In genomic region chr5:128669803-128670202, GRCh38 we compare ENCODE assay signal across 18 cellular contexts.
DNase-seq lines count a peak whose midpoint lies in the region; ATAC-seq and TF ChIP-seq lines count a peak whose summit lies in the region.
"Had no signal": no experiment of that assay in that cellular context is flagged by ENCODE, and none has a peak within 500 bp of the region (broad histone marks: within the 10 kb centered on the region; RNA-seq: fewer than 3 reads in every experiment).

No MANE protein-coding gene starts in this region.

- ATAC-seq in HG03378 (IDR thresholded peaks at IDR 0.05; ENCODE audit: unreplicated experiment), result peak; percentile 39
- ATAC-seq in GM18517 (IDR thresholded peaks at IDR 0.05; ENCODE audit: unreplicated experiment), result no peak
- ATAC-seq: activated CD8-positive, alpha-beta memory T cell treated with anti-CD3 and anti-CD28 coated beads, Interleukin-2, amount 10 ng/mL, durations not matched to agents 7 days and 5 days; CD8-positive, alpha-beta T cell; heart right ventricle had no signal

- H3K36me3 ChIP-seq in breast epithelium, result no peaks in the 10 kb centered on the region
- H3K36me3 ChIP-seq in brain microvascular endothelial cell (replicated peaks), result no peaks in the 10 kb centered on the region
- H3K36me3 ChIP-seq: cardiac muscle cell, heart right ventricle, spleen had no signal

- H3K4me1 ChIP-seq in breast epithelium, result no peaks in the 10 kb centered on the region
- H3K4me1 ChIP-seq: heart right ventricle, spleen had no signal

- peak; percentile 77 for DNase-seq in MCF 10A (ENCODE audit: unreplicated experiment)
- DNase-seq in breast epithelium (ENCODE audit: low spot score in 2 of 2), result no peak
- DNase-seq in brain microvascular endothelial cell, result peak; percentile 36
- peak; percentile 21 for DNase-seq in renal cortical epithelial cell (ENCODE audit: low read depth)
- no peak for DNase-seq in activated T-helper 1 cell treated with anti-CD3 and anti-CD28 coated beads, Interleukin-12 subunit alpha, Interleukin-12 subunit beta, Interleukin-2, Interleukin-4 antibody, amounts not matched to agents 30 ng/mL and 10 ng/mL and 1 ng/mL, durations not matched to agents 14 hours and 24 hours and 36 hours (ENCODE audit: low spot score)
- no peak for DNase-seq in chondrocyte (ENCODE audit: low spot score)
- DNase-seq: ACHN; activated CD4-positive, CD25-positive, alpha-beta regulatory T cell; activated CD8-positive, alpha-beta memory T cell treated with anti-CD3 and anti-CD28 coated beads, Interleukin-2, amount 10 ng/mL, durations not matched to agents 7 days and 5 days; activated naive CD4-positive, alpha-beta T cell treated with anti-CD3 and anti-CD28 coated beads, Interleukin-2, amount 50 U/mL, for 16 hours; CD8-positive, alpha-beta T cell; heart right ventricle; NCI-H2029; RPMI8226; spleen had no signal

- in situ Hi-C loops in brain microvascular endothelial cell (cut with HindIII; ENCODE audit: low pct_ligation_motif_present, low sequenced_read_pairs), result no loop called here

- H3K9me3 ChIP-seq in breast epithelium, result no peaks in the 10 kb centered on the region
- H3K9me3 ChIP-seq: heart right ventricle, spleen had no signal

- H3K4me3 Mint-ChIP-seq in MCF 10A (ENCODE audit: unreplicated experiment) (no peak overlapping the region), chondrocyte (ENCODE audit: unreplicated experiment) (no peak overlapping the region)
- H3K4me3 Mint-ChIP-seq in activated T-helper 1 cell treated with anti-CD3 and anti-CD28 coated beads, Interleukin-12 subunit alpha, Interleukin-12 subunit beta, Interleukin-2, Interleukin-4 antibody, amounts not matched to agents 30 ng/mL and 10 ng/mL and 1 ng/mL, durations not matched to agents 14 hours and 24 hours and 36 hours, result no peak overlapping the region
- H3K4me3 Mint-ChIP-seq: activated CD8-positive, alpha-beta memory T cell treated with anti-CD3 and anti-CD28 coated beads, Interleukin-2, amount 10 ng/mL, durations not matched to agents 7 days and 5 days; CD8-positive, alpha-beta T cell had no signal

- H3K36me3 Mint-ChIP-seq in MCF 10A (ENCODE audit: insufficient read depth, unreplicated experiment) (no peaks in the 10 kb centered on the region), chondrocyte (ENCODE audit: low read depth) (no peaks in the 10 kb centered on the region)
- no peaks in the 10 kb centered on the region for H3K36me3 Mint-ChIP-seq in activated T-helper 1 cell treated with anti-CD3 and anti-CD28 coated beads, Interleukin-12 subunit alpha, Interleukin-12 subunit beta, Interleukin-2, Interleukin-4 antibody, amounts not matched to agents 30 ng/mL and 10 ng/mL and 1 ng/mL, durations not matched to agents 14 hours and 24 hours and 36 hours (ENCODE audit: low read depth)
- H3K36me3 Mint-ChIP-seq: activated CD8-positive, alpha-beta memory T cell treated with anti-CD3 and anti-CD28 coated beads, Interleukin-2, amount 10 ng/mL, durations not matched to agents 7 days and 5 days; CD8-positive, alpha-beta T cell had no signal

- H3K27me3 ChIP-seq in breast epithelium (no peaks in the 10 kb centered on the region), brain microvascular endothelial cell (replicated peaks) (no peaks in the 10 kb centered on the region)
- H3K27me3 ChIP-seq: cardiac muscle cell, heart right ventricle, spleen had no signal

- no TSS peak for BruUV-seq in MCF 10A (replicated peaks; lab: Mats Ljungman, UMichigan)

- H3K4me1 Mint-ChIP-seq in MCF 10A (ENCODE audit: insufficient read depth, unreplicated experiment) (peaks cover 5% of the 10 kb centered on the region), chondrocyte (ENCODE audit: low read depth) (peaks cover 20% of the 10 kb centered on the region)
- no peaks in the 10 kb centered on the region for H3K4me1 Mint-ChIP-seq in activated T-helper 1 cell treated with anti-CD3 and anti-CD28 coated beads, Interleukin-12 subunit alpha, Interleukin-12 subunit beta, Interleukin-2, Interleukin-4 antibody, amounts not matched to agents 30 ng/mL and 10 ng/mL and 1 ng/mL, durations not matched to agents 14 hours and 24 hours and 36 hours (ENCODE audit: low read depth)
- H3K4me1 Mint-ChIP-seq: activated CD8-positive, alpha-beta memory T cell treated with anti-CD3 and anti-CD28 coated beads, Interleukin-2, amount 10 ng/mL, durations not matched to agents 7 days and 5 days had no signal

- H3K27ac Mint-ChIP-seq in MCF 10A (ENCODE audit: low read depth, unreplicated experiment), result no peak overlapping the region
- no peak overlapping the region for H3K27ac Mint-ChIP-seq in activated T-helper 1 cell treated with anti-CD3 and anti-CD28 coated beads, Interleukin-12 subunit alpha, Interleukin-12 subunit beta, Interleukin-2, Interleukin-4 antibody, amounts not matched to agents 30 ng/mL and 10 ng/mL and 1 ng/mL, durations not matched to agents 14 hours and 24 hours and 36 hours
- H3K27ac Mint-ChIP-seq in chondrocyte (ENCODE audit: unreplicated experiment), result no peak overlapping the region
- H3K27ac Mint-ChIP-seq: activated CD8-positive, alpha-beta memory T cell treated with anti-CD3 and anti-CD28 coated beads, Interleukin-2, amount 10 ng/mL, durations not matched to agents 7 days and 5 days; CD8-positive, alpha-beta T cell had no signal

- TF ChIP-seq POLR2A in breast epithelium (IDR thresholded peaks at IDR 0.05), result no peak

- TF ChIP-seq CTCF in MCF 10A (IDR thresholded peaks at IDR 0.05; ENCODE audit: unreplicated experiment) (no peak), breast epithelium (IDR thresholded peaks at IDR 0.05) (no peak), brain microvascular endothelial cell (IDR thresholded peaks at IDR 0.05; ENCODE audit: low read depth, low read length, missing control alignments) (no peak), chondrocyte (IDR thresholded peaks at IDR 0.05) (no peak)

- POLR2A ChIA-PET in MCF 10A (lab: Yijun Ruan, JAX), result interaction anchor here (0.7 to 0.8 kb wide), 2 partner anchors 21 to 27 kb away, joined by 3 read pairs; no protein-coding TSS in a partner anchor

- no peak overlapping the region for H3K27ac ChIP-seq in breast epithelium
- no peak overlapping the region for H3K27ac ChIP-seq in brain microvascular endothelial cell
- H3K27ac ChIP-seq: cardiac muscle cell, heart right ventricle, spleen had no signal

- no peak overlapping the region for H3K4me3 ChIP-seq in breast epithelium
- no peak overlapping the region for H3K4me3 ChIP-seq in brain microvascular endothelial cell (ENCODE audit: low read depth, low read length)
- H3K4me3 ChIP-seq: cardiac muscle cell, heart right ventricle, spleen had no signal

- H3K9me3 Mint-ChIP-seq in MCF 10A (ENCODE audit: unreplicated experiment) (no peaks in the 10 kb centered on the region), chondrocyte (ENCODE audit: low read depth) (no peaks in the 10 kb centered on the region)
- H3K9me3 Mint-ChIP-seq in activated T-helper 1 cell treated with anti-CD3 and anti-CD28 coated beads, Interleukin-12 subunit alpha, Interleukin-12 subunit beta, Interleukin-2, Interleukin-4 antibody, amounts not matched to agents 30 ng/mL and 10 ng/mL and 1 ng/mL, durations not matched to agents 14 hours and 24 hours and 36 hours, result no peaks in the 10 kb centered on the region

- H3K27me3 Mint-ChIP-seq in MCF 10A (ENCODE audit: insufficient read depth, unreplicated experiment) (no peaks in the 10 kb centered on the region), chondrocyte (ENCODE audit: low read depth) (no peaks in the 10 kb centered on the region)
- peaks cover 3% of the 10 kb centered on the region for H3K27me3 Mint-ChIP-seq in activated T-helper 1 cell treated with anti-CD3 and anti-CD28 coated beads, Interleukin-12 subunit alpha, Interleukin-12 subunit beta, Interleukin-2, Interleukin-4 antibody, amounts not matched to agents 30 ng/mL and 10 ng/mL and 1 ng/mL, durations not matched to agents 14 hours and 24 hours and 36 hours (ENCODE audit: insufficient read depth)
- H3K27me3 Mint-ChIP-seq: activated CD8-positive, alpha-beta memory T cell treated with anti-CD3 and anti-CD28 coated beads, Interleukin-2, amount 10 ng/mL, durations not matched to agents 7 days and 5 days had no signal

- intact Hi-C loops in MCF 10A (cut with micrococcal nuclease) (loop anchor here (5.0 to 10.0 kb wide), 3 partner anchors 93 to 1105 kb away; no protein-coding TSS in a partner anchor), breast epithelium (cut with DNase I; ENCODE audit: low total_unique reads) (no loop called here)
- intact Hi-C loops in activated T-helper 1 cell treated with anti-CD3 and anti-CD28 coated beads, Interleukin-12 subunit alpha, Interleukin-12 subunit beta, Interleukin-2, Interleukin-4 antibody, amounts not matched to agents 30 ng/mL and 10 ng/mL and 1 ng/mL, durations not matched to agents 14 hours and 24 hours and 36 hours (cut with micrococcal nuclease), result no loop called here

- CTCF ChIA-PET in MCF 10A (lab: Yijun Ruan, JAX), result interaction anchor here (0.8 kb wide), 1 partner anchor 175 kb away, joined by 5 read pairs; no protein-coding TSS in a partner anchor

Comparison
In these comparisons a context has a peak if more than half of its experiments do, and no peak if none do; other contexts are left out.
1. DNase-seq: peak in MCF 10A (single experiment), brain microvascular endothelial cell (single experiment) and renal cortical epithelial cell (single experiment); none in breast epithelium (0 of 2), activated T-helper 1 cell treated with anti-CD3 and anti-CD28 coated beads, Interleukin-12 subunit alpha, Interleukin-12 subunit beta, Interleukin-2, Interleukin-4 antibody, amounts not matched to agents 30 ng/mL and 10 ng/mL and 1 ng/mL, durations not matched to agents 14 hours and 24 hours and 36 hours (single experiment) and chondrocyte (single experiment).